ENCODE assay signal across 10 cellular contexts in genomic region chr14:52021971-52022600, GRCh38. TPM values are rescaled to one million over a fixed set of nuclear protein-coding genes. Genes with fewer than 3 reads are reported as not detected.
A peak's percentile ranks its signal among the peaks of the same experiment; 100 is the strongest.
DNase-seq lines count a peak whose midpoint lies in the region; ATAC-seq and TF ChIP-seq lines count a peak whose summit lies in the region.
"Had no signal": no experiment of that assay in that cellular context is flagged by ENCODE, and none has a peak within 500 bp of the region (broad histone marks: within the 10 kb centered on the region; RNA-seq: fewer than 3 reads in every experiment).

No MANE protein-coding gene starts in this region.

- no peak for TF ChIP-seq CTCF in endothelial cell (IDR thresholded peaks at IDR 0.05; ENCODE audit: unreplicated experiment)

- peaks cover 75% of the 10 kb centered on the region for H3K4me1 Mint-ChIP-seq in endothelial cell (ENCODE audit: unreplicated experiment)
- H3K4me1 Mint-ChIP-seq: naive B cell had no signal

- DNase-seq in endothelial cell (ENCODE audit: low spot score) = no peak
- no peak for DNase-seq in activated gamma-delta T cell treated with Interleukin-2 at 50 U/mL for 16 hours
- no peak for DNase-seq in NCI-H526 (lab: John Stamatoyannopoulos, UW)
- no peak for DNase-seq in activated CD4-positive, alpha-beta T cell treated with anti-CD3 and anti-CD28 coated beads, Interleukin-2, amount 50 U/mL, for 1 hour
- DNase-seq: naive B cell; NCI-H526 treated with DMSO at 0.1 percent for 48 hours; stimulated activated CD4-positive, alpha-beta T cell treated with anti-CD3 and anti-CD28 coated beads, Interleukin-4, amount 100 ng/mL, for 4 hours had no signal

- ATAC-seq in GM18511 (IDR thresholded peaks at IDR 0.05; ENCODE audit: unreplicated experiment) (peak; percentile 88), GM19467 (IDR thresholded peaks at IDR 0.05; ENCODE audit: unreplicated experiment) (peak; percentile 47), HG03064 (IDR thresholded peaks at IDR 0.05; ENCODE audit: low read depth, unreplicated experiment) (peak; percentile 67)

- no peaks in the 10 kb centered on the region for H3K9me3 Mint-ChIP-seq in endothelial cell (ENCODE audit: unreplicated experiment)

- no peak overlapping the region for H3K4me3 Mint-ChIP-seq in endothelial cell (ENCODE audit: unreplicated experiment)
- H3K4me3 Mint-ChIP-seq: naive B cell had no signal

- no peaks in the 10 kb centered on the region for H3K36me3 Mint-ChIP-seq in endothelial cell (ENCODE audit: low read depth, unreplicated experiment)
- H3K36me3 Mint-ChIP-seq: naive B cell had no signal

- peaks cover 7% of the 10 kb centered on the region for H3K27me3 Mint-ChIP-seq in endothelial cell (ENCODE audit: unreplicated experiment)

- H3K27ac Mint-ChIP-seq in endothelial cell (ENCODE audit: unreplicated experiment) = peak overlapping the region; percentile 97
- H3K27ac Mint-ChIP-seq: naive B cell had no signal

RNA-seq across cellular contexts. Expression of gene RTRAF, which starts 32.7 kb away (rescaled TPM):
- 260 TPM for total RNA-seq in endothelial cell (ENCODE audit: unreplicated experiment)

RNA-seq across cellular contexts. Expression of gene NID2, which starts 46.8 kb away (rescaled TPM):
- 80.8 TPM for total RNA-seq in endothelial cell (ENCODE audit: unreplicated experiment)
